In genomic region chr17:51044964-51045363, GRCh38 we compare ENCODE assay signal across 15 cellular contexts.
A peak's percentile ranks its signal among the peaks of the same experiment; 100 is the strongest.
DNase-seq lines count a peak whose midpoint lies in the region; ATAC-seq and TF ChIP-seq lines count a peak whose summit lies in the region.
"Had no signal": no experiment of that assay in that cellular context is flagged by ENCODE, and none has a peak within 500 bp of the region (broad histone marks: within the 10 kb centered on the region; RNA-seq: fewer than 3 reads in every experiment).

No MANE protein-coding gene starts in this region.

- DNase-seq in H9 (no peak), WTC11 (ENCODE audit: low spot score) (no peak), hepatocyte (ENCODE audit: low spot score) (no peak), posterior cingulate gyrus (peak in 8 of 10 donors; percentile 29 to 86 (median 50)), NCI-H2196 (lab: John Stamatoyannopoulos, UW; ENCODE audit: unreplicated experiment) (no peak)
- DNase-seq: activated CD4-positive, alpha-beta memory T cell treated with anti-CD3 and anti-CD28 coated beads for 36 hours; adrenal gland; NCI-H2107; SIG-M5; spleen; stomach had no signal

- H3K9me3 Mint-ChIP-seq in H9 (no peaks in the 10 kb centered on the region), WTC11 (no peaks in the 10 kb centered on the region)
- H3K9me3 Mint-ChIP-seq: activated CD4-positive, alpha-beta memory T cell treated with anti-CD3 and anti-CD28 coated beads for 36 hours had no signal

- H3K36me3 ChIP-seq in hepatocyte (replicated peaks; ENCODE audit: insufficient read depth, low read depth): no peaks in the 10 kb centered on the region

- peaks cover 23 to 45% of the 10 kb centered on the region in 2 experiments for H3K4me1 Mint-ChIP-seq in H9
- H3K4me1 Mint-ChIP-seq in WTC11: peaks cover 10% of the 10 kb centered on the region

- no peak overlapping the region for H2BK15ac ChIP-seq in H9 (ENCODE audit: low read depth, low read length)

- no peak overlapping the region for H3T11ph ChIP-seq in H9 (ENCODE audit: low read length)

- H3K27me3 ChIP-seq in H9 (ENCODE audit: insufficient read depth, low read length) (no peaks in the 10 kb centered on the region), hepatocyte (no peaks in the 10 kb centered on the region)
- H3K27me3 ChIP-seq: adrenal gland, esophagus muscularis mucosa, spleen, stomach had no signal

- CTCF ChIA-PET in WTC11 (lab: Charles Lee): interaction anchor here (1.0 to 8.2 kb wide), 3 partner anchors 11 to 109 kb away, joined by 3 to 97 read pairs (median 16); partner anchors contain the start of gene NME1

- H3K79me1 ChIP-seq in H9 (ENCODE audit: insufficient read depth, low read depth, low read length, poor library complexity, severe bottlenecking): peaks cover 3% of the 10 kb centered on the region

- H3K23me2 ChIP-seq in H9 (ENCODE audit: insufficient read length, low read depth, low read length, poor library complexity, severe bottlenecking): peaks cover 8% of the 10 kb centered on the region

- no peak overlapping the region for H2AK5ac ChIP-seq in H9 (ENCODE audit: insufficient read length, low read length)

- intact Hi-C loops in posterior cingulate gyrus (cut with DNase I): no loop called here

- H3K36me3 Mint-ChIP-seq in H9 (ENCODE audit: insufficient read depth in 1 of 3, low read depth in 3 of 3): peaks cover 2 to 12% (median 2%) of the 10 kb centered on the region in 3 experiments; a peak in 4 of 7 replicates
- no peaks in the 10 kb centered on the region for H3K36me3 Mint-ChIP-seq in WTC11

- no CpG with 5 or more reads among the region's 7 CpGs for WGBS in H9 (ENCODE audit: extremely low coverage, insufficient read length, low lambda C conversion rate)
- 71% methylated on average over 7 of the region's 7 CpGs for WGBS in hepatocyte (ENCODE audit: low lambda C conversion rate, missing lambda C conversion rate)

- H2BK120ac ChIP-seq in H9 (ENCODE audit: low read depth, low read length, poor library complexity, severe bottlenecking): no peak overlapping the region

- no peak for ATAC-seq in WTC11
- no peak for ATAC-seq in GM21381 (IDR thresholded peaks at IDR 0.05; ENCODE audit: unreplicated experiment)
- no peak for ATAC-seq in HG03571 (IDR thresholded peaks at IDR 0.05; ENCODE audit: unreplicated experiment)
- ATAC-seq in GM19455 (IDR thresholded peaks at IDR 0.05; ENCODE audit: unreplicated experiment): no peak

- H3K4me3 ChIP-seq in hepatocyte: no peak overlapping the region
- H3K4me3 ChIP-seq: esophagus muscularis mucosa, stomach had no signal

- H3K18ac ChIP-seq in H9 (ENCODE audit: insufficient read length, low read depth, low read length): no peak overlapping the region

- no peak overlapping the region for H3K23ac ChIP-seq in H9 (ENCODE audit: insufficient read length, low read depth, low read length)

- no peak overlapping the region for H4K91ac ChIP-seq in H9 (ENCODE audit: insufficient read length, low read depth, low read length)

- H3K4ac ChIP-seq in H9 (ENCODE audit: low read depth, low read length): no peak overlapping the region

- H3K4me1 ChIP-seq in H9 (ENCODE audit: insufficient read depth, low read length) (no peaks in the 10 kb centered on the region), hepatocyte (ENCODE audit: insufficient read depth) (peaks cover 3% of the 10 kb centered on the region)

- POLR2A ChIA-PET in WTC11 (lab: Charles Lee): no interaction called here

- H2AFZ ChIP-seq in H9 (ENCODE audit: low read length): no peak overlapping the region
- H2AFZ ChIP-seq in hepatocyte: no peak overlapping the region

- H3K14ac ChIP-seq in H9 (ENCODE audit: insufficient read depth, low read length): no peak overlapping the region

- no peak overlapping the region for H2BK12ac ChIP-seq in H9 (ENCODE audit: insufficient read length, low read depth, low read length)

- peak overlapping the region; percentile 44 for H3K9ac ChIP-seq in H9 (ENCODE audit: extremely low read depth, insufficient read length, low read length)

- peak overlapping the region; percentile 44 to 77 for H3K4me3 Mint-ChIP-seq in H9
- H3K4me3 Mint-ChIP-seq in WTC11: peak overlapping the region; percentile 33; the same call in 1 of the 2 replicates
- H3K4me3 Mint-ChIP-seq: activated CD4-positive, alpha-beta memory T cell treated with anti-CD3 and anti-CD28 coated beads for 36 hours had no signal

- TF ChIP-seq CTCF in H9 (conservative IDR thresholded peaks at IDR 0.05) (no peak), WTC11 (IDR thresholded peaks at IDR 0.05) (no peak), hepatocyte (IDR thresholded peaks at IDR 0.05; ENCODE audit: poor library complexity) (no peak)

- H4K20me1 ChIP-seq in H9 (ENCODE audit: control insufficient read depth, insufficient read depth, insufficient read length): no peaks in the 10 kb centered on the region
- no peaks in the 10 kb centered on the region for H4K20me1 ChIP-seq in hepatocyte (ENCODE audit: insufficient read depth, poor library complexity, severe bottlenecking)

- H3K9me3 ChIP-seq in H9 (ENCODE audit: control insufficient read depth, low read depth, low read length): no peaks in the 10 kb centered on the region
- no peaks in the 10 kb centered on the region for H3K9me3 ChIP-seq in hepatocyte (ENCODE audit: low read depth)
- H3K9me3 ChIP-seq: adrenal gland, esophagus muscularis mucosa, spleen, stomach had no signal

- H3K9me2 ChIP-seq in hepatocyte (replicated peaks; ENCODE audit: insufficient read depth): no peaks in the 10 kb centered on the region

- H3K79me2 ChIP-seq in H9 (ENCODE audit: insufficient read depth, low read length): no peaks in the 10 kb centered on the region
- H3K79me2 ChIP-seq in hepatocyte: peaks cover 53% of the 10 kb centered on the region

- H2BK5ac ChIP-seq in H9 (ENCODE audit: insufficient read length, low read length): no peak overlapping the region

- no peak overlapping the region for H3K56ac ChIP-seq in H9 (ENCODE audit: insufficient read length, low read depth, low read length)

- H2BK20ac ChIP-seq in H9 (ENCODE audit: low read depth, low read length, poor library complexity, severe bottlenecking): no peak overlapping the region

- H3K27ac ChIP-seq in H9 (ENCODE audit: insufficient read length, low read depth, low read length) (no peak overlapping the region), hepatocyte (peak overlapping the region; percentile 85)
- H3K27ac ChIP-seq: esophagus muscularis mucosa had no signal

- H3K27me3 Mint-ChIP-seq in H9 (ENCODE audit: low read depth) (no peaks in the 10 kb centered on the region), WTC11 (ENCODE audit: low read depth) (no peaks in the 10 kb centered on the region)
- H3K27me3 Mint-ChIP-seq: activated CD4-positive, alpha-beta memory T cell treated with anti-CD3 and anti-CD28 coated beads for 36 hours had no signal

- peak overlapping the region in 2 of 3 experiments; percentile 77 to 81; a peak in 2 of 7 replicates for H3K27ac Mint-ChIP-seq in H9
- no peak overlapping the region for H3K27ac Mint-ChIP-seq in WTC11
- H3K27ac Mint-ChIP-seq: activated CD4-positive, alpha-beta memory T cell treated with anti-CD3 and anti-CD28 coated beads for 36 hours had no signal

- no peak overlapping the region for H4K8ac ChIP-seq in H9 (replicated peaks; ENCODE audit: insufficient read length, low read depth, low read length)

- H3K4me2 ChIP-seq in H9 (ENCODE audit: insufficient read depth, insufficient read length, low read length) (peak overlapping the region; percentile 33), hepatocyte (peak overlapping the region; percentile 70)

- no peak overlapping the region for H4K5ac ChIP-seq in H9 (ENCODE audit: insufficient read length, low read depth, low read length)

TF ChIP-seq in WTC11, 78 proteins besides CTCF, POLR2A, EP300 and RAD21 (continues in another document):
- TF ChIP-seq AFF4 (CRISPR knock-in tag; IDR thresholded peaks at IDR 0.05; ENCODE audit: borderline replicate concordance) (no peak), NR3C1 (CRISPR knock-in tag; conservative IDR thresholded peaks at IDR 0.05; ENCODE audit: low read depth) (no peak), NR1H2 (CRISPR knock-in tag; IDR thresholded peaks at IDR 0.05) (no peak), ZNF396 (CRISPR knock-in tag; IDR thresholded peaks at IDR 0.05; ENCODE audit: borderline replicate concordance) (no peak), E2F1 (CRISPR knock-in tag; IDR thresholded peaks at IDR 0.05) (no peak), KAT7 (CRISPR knock-in tag; IDR thresholded peaks at IDR 0.05; ENCODE audit: borderline replicate concordance) (no peak), TCF7 (CRISPR knock-in tag; IDR thresholded peaks at IDR 0.05; ENCODE audit: low read depth) (no peak)

Comparison
In these comparisons a context has a peak if more than half of its experiments do, and no peak if none do; other contexts are left out.
1. DNase-seq: peak in posterior cingulate gyrus (8 of 10); none in H9 (single experiment), WTC11 (single experiment), hepatocyte (single experiment) and NCI-H2196 (single experiment).